9 cellular contexts compared by ENCODE assay signal in the genomic region with DNA sequence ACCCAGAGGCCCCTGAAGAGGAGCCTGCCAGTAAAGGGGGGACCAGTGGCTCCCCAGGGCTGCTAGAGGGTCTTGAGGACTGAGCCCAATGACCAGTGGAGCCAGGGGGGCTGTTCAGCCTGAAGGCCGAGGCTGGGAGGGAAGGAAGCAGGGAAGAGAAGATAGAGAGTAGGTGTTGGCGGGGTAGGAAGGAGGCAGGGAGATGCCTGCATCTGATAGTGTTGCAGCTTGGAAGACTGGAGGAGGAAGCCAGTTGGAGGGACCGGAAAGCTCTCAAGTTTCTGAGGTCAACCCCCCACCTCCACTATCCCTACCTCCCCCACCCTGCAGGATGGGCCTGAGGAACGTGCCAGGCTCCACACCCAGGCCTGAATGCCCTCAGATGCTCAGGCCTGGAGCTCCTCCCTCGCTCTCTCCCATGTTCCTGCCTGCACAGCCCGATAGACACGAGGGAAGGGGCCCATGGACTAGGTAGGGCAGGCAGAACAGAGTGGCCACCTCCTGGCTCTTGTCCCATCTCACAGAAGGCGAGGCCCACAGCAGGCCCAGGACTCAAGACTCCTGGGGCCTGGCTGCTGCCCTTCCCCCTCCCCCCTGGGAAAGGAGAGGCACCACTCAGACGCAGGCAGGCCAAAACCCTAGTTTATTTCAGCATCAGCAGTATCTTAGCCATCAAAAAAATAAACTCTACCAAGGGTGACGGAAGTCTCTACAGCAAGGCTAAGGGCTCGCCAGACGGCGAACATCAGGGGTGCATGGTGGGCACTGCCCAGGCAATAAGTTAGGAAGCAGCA. TPM values are rescaled to one million over a fixed set of nuclear protein-coding genes. Genes with fewer than 3 reads are reported as not detected.
A peak's percentile ranks its signal among the peaks of the same experiment; 100 is the strongest.
DNase-seq lines count a peak whose midpoint lies in the region; ATAC-seq and TF ChIP-seq lines count a peak whose summit lies in the region.
"Had no signal": no experiment of that assay in that cellular context is flagged by ENCODE, and none has a peak within 500 bp of the region (broad histone marks: within the 10 kb centered on the region; RNA-seq: fewer than 3 reads in every experiment).

No MANE protein-coding gene starts in this region.

- DNase-seq in H9 (no peak), ascending aorta (ENCODE audit: low spot score in 2 of 2) (no peak), mesendoderm (peak; percentile 50), medulla oblongata (ENCODE audit: extremely low spot score) (no peak)
- no peak for DNase-seq in stimulated activated CD4-positive, alpha-beta T cell treated with anti-CD3 and anti-CD28 coated beads, Interleukin-2, amount 100 ng/mL, for 48 hours
- no peak for DNase-seq in stimulated activated CD4-positive, alpha-beta T cell treated with anti-CD3 and anti-CD28 coated beads, Interleukin-4, amount 100 ng/mL, for 4 hours

- H3K79me1 ChIP-seq in H9 (ENCODE audit: insufficient read depth, low read depth, low read length, poor library complexity, severe bottlenecking): no peaks in the 10 kb centered on the region
- H3K79me1 ChIP-seq in mesendoderm (ENCODE audit: low read length): no peaks in the 10 kb centered on the region

- peaks cover 3% of the 10 kb centered on the region for H4K20me1 ChIP-seq in H9 (ENCODE audit: control insufficient read depth, insufficient read depth, insufficient read length)

- H2BK15ac ChIP-seq in H9 (ENCODE audit: low read depth, low read length): no peak overlapping the region
- H2BK15ac ChIP-seq in mesendoderm (replicated peaks; ENCODE audit: low read depth): no peak overlapping the region

- peaks cover 12% of the 10 kb centered on the region for H3K23me2 ChIP-seq in H9 (ENCODE audit: insufficient read length, low read depth, low read length, poor library complexity, severe bottlenecking)

- peaks cover 23% of the 10 kb centered on the region for H3K27me3 ChIP-seq in ACC112 (ENCODE audit: insufficient read depth, low read length)
- peaks cover 7% of the 10 kb centered on the region; the same call in 1 of the 2 replicates for H3K27me3 ChIP-seq in H9 (ENCODE audit: insufficient read depth, low read length)
- H3K27me3 ChIP-seq in ascending aorta: no peaks in the 10 kb centered on the region
- H3K27me3 ChIP-seq in mesendoderm (ENCODE audit: insufficient read depth, low read length, poor library complexity): peaks cover 5% of the 10 kb centered on the region

- TF ChIP-seq CTCF in H9 (conservative IDR thresholded peaks at IDR 0.05) (no peak), ascending aorta (IDR thresholded peaks at IDR 0.05) (no peak)

- peaks cover 11% of the 10 kb centered on the region for H3K27me3 Mint-ChIP-seq in H9 (ENCODE audit: low read depth)

- peak overlapping the region; percentile 42 to 68 for H3K4me3 Mint-ChIP-seq in H9

- H3K79me2 ChIP-seq in ACC112 (ENCODE audit: control insufficient read depth, insufficient read depth, low read length, unreplicated experiment) (no peaks in the 10 kb centered on the region), H9 (ENCODE audit: insufficient read depth, low read length) (no peaks in the 10 kb centered on the region), mesendoderm (ENCODE audit: control insufficient read depth, insufficient read depth, low read length) (no peaks in the 10 kb centered on the region)

- no peak overlapping the region for H2BK120ac ChIP-seq in H9 (ENCODE audit: low read depth, low read length, poor library complexity, severe bottlenecking)
- no peak overlapping the region for H2BK120ac ChIP-seq in mesendoderm (ENCODE audit: low read depth, low read length)

- no peak overlapping the region for H4K91ac ChIP-seq in H9 (ENCODE audit: insufficient read length, low read depth, low read length)

- H3K4me1 ChIP-seq in ACC112 (ENCODE audit: control insufficient read depth, insufficient read depth, low read length, unreplicated experiment) (peaks cover 24% of the 10 kb centered on the region), H9 (ENCODE audit: insufficient read depth, low read length) (no peaks in the 10 kb centered on the region), ascending aorta (peaks cover 25 to 37% of the 10 kb centered on the region in 2 donors), mesendoderm (ENCODE audit: control insufficient read depth, low read depth, low read length) (no peaks in the 10 kb centered on the region)

- no CpG with 5 or more reads among the region's 13 CpGs for WGBS in H9 (ENCODE audit: extremely low coverage, insufficient read length, low lambda C conversion rate)
- WGBS in mesendoderm (ENCODE audit: extremely low coverage, insufficient coverage, low lambda C conversion rate): no CpG with 5 or more reads among the region's 13 CpGs

- H3K36me3 ChIP-seq in ACC112 (ENCODE audit: insufficient read depth, low read length) (no peaks in the 10 kb centered on the region), ascending aorta (no peaks in the 10 kb centered on the region), mesendoderm (ENCODE audit: control insufficient read depth, insufficient read depth, low read length) (no peaks in the 10 kb centered on the region)
- H3K36me3 ChIP-seq: suprapubic skin had no signal

- H3K4me2 ChIP-seq in H9 (ENCODE audit: insufficient read depth, insufficient read length, low read length) (no peak overlapping the region), mesendoderm (ENCODE audit: low read length) (no peak overlapping the region)

- H2BK12ac ChIP-seq in H9 (ENCODE audit: insufficient read length, low read depth, low read length): no peak overlapping the region

- no peak overlapping the region for H3K4me3 ChIP-seq in ACC112 (ENCODE audit: low read depth, low read length)
- H3K4me3 ChIP-seq in ascending aorta: no peak overlapping the region
- H3K4me3 ChIP-seq in mesendoderm (ENCODE audit: low read length): no peak overlapping the region
- H3K4me3 ChIP-seq: suprapubic skin had no signal

- H3K4me1 Mint-ChIP-seq in H9: peaks cover 17 to 36% of the 10 kb centered on the region in 2 experiments

- H3K9me3 ChIP-seq in H9 (ENCODE audit: control insufficient read depth, low read depth, low read length) (no peaks in the 10 kb centered on the region), ascending aorta (no peaks in the 10 kb centered on the region)
- H3K9me3 ChIP-seq: suprapubic skin had no signal

- no peak overlapping the region for H3K56ac ChIP-seq in H9 (ENCODE audit: insufficient read length, low read depth, low read length)
- H3K56ac ChIP-seq in mesendoderm (ENCODE audit: low read length): no peak overlapping the region

- H3K18ac ChIP-seq in H9 (ENCODE audit: insufficient read length, low read depth, low read length) (no peak overlapping the region), mesendoderm (ENCODE audit: low read length) (no peak overlapping the region)

- no peak overlapping the region for H2AK5ac ChIP-seq in H9 (ENCODE audit: insufficient read length, low read length)
- no peak overlapping the region for H2AK5ac ChIP-seq in mesendoderm (ENCODE audit: low read length)

- no peak overlapping the region for H2AFZ ChIP-seq in ACC112 (ENCODE audit: low read length, unreplicated experiment)
- H2AFZ ChIP-seq in H9 (ENCODE audit: low read length): no peak overlapping the region

- ATAC-seq in HG03521 (IDR thresholded peaks at IDR 0.05; ENCODE audit: unreplicated experiment): no peak

- H3K23ac ChIP-seq in H9 (ENCODE audit: insufficient read length, low read depth, low read length) (no peak overlapping the region), mesendoderm (ENCODE audit: low read length) (no peak overlapping the region)

- H2BK5ac ChIP-seq in H9 (ENCODE audit: insufficient read length, low read length) (no peak overlapping the region), mesendoderm (ENCODE audit: low read length) (no peak overlapping the region)

- peak overlapping the region in 2 of 3 experiments; percentile 44 to 91; a peak in 4 of 7 replicates for H3K27ac Mint-ChIP-seq in H9

- no peak overlapping the region for H2BK20ac ChIP-seq in H9 (ENCODE audit: low read depth, low read length, poor library complexity, severe bottlenecking)

- H3T11ph ChIP-seq in H9 (ENCODE audit: low read length): no peak overlapping the region

- no peak overlapping the region for H3K14ac ChIP-seq in H9 (ENCODE audit: insufficient read depth, low read length)

- H3K9ac ChIP-seq in H9 (ENCODE audit: extremely low read depth, insufficient read length, low read length) (no peak overlapping the region), mesendoderm (ENCODE audit: low read length) (no peak overlapping the region)

- H3K27ac ChIP-seq in ACC112 (ENCODE audit: low read depth, low read length) (peak overlapping the region; percentile 21; the same call in 1 of the 2 replicates), H9 (ENCODE audit: insufficient read length, low read depth, low read length) (no peak overlapping the region), ascending aorta (peak overlapping the region; percentile 79 to 82), mesendoderm (ENCODE audit: low read depth, low read length) (no peak overlapping the region)

- peaks cover 4 to 5% of the 10 kb centered on the region in 2 experiments; a peak in 3 of 5 replicates for H3K9me3 Mint-ChIP-seq in H9

- no peak overlapping the region for H4K5ac ChIP-seq in H9 (ENCODE audit: insufficient read length, low read depth, low read length)
- H4K5ac ChIP-seq in mesendoderm (ENCODE audit: low read length): no peak overlapping the region

- peaks cover 10 to 15% (median 13%) of the 10 kb centered on the region in 3 experiments for H3K36me3 Mint-ChIP-seq in H9 (ENCODE audit: insufficient read depth in 1 of 3, low read depth in 3 of 3)

- H4K8ac ChIP-seq in H9 (replicated peaks; ENCODE audit: insufficient read length, low read depth, low read length) (no peak overlapping the region), mesendoderm (ENCODE audit: low read depth, low read length) (no peak overlapping the region)

- H3K4ac ChIP-seq in H9 (ENCODE audit: low read depth, low read length) (no peak overlapping the region), mesendoderm (ENCODE audit: low read depth, low read length) (no peak overlapping the region)

- intact Hi-C loops in ascending aorta (cut with DNase I): loop anchor here (5.0 kb wide), 1 partner anchor 108 kb away; a partner anchor contains a TSS

RNA-seq across cellular contexts. Expression of a gene that starts 3.4 kb away (rescaled TPM):
- 517 and 546 TPM in 2 replicates for total RNA-seq in H9 (2021)
- 144 TPM for total RNA-seq in ascending aorta
- polyA plus RNA-seq in mesendoderm (2013, experiment 1 of 2): 162 TPM
- 164 TPM for polyA plus RNA-seq in mesendoderm (2013, experiment 2 of 2)

RNA-seq across cellular contexts. Expression of a gene that starts 9.8 kb away (rescaled TPM):
- total RNA-seq in H9 (2021) (21.9 and 22.2 TPM in 2 replicates), ascending aorta (31.2 TPM)
- polyA plus RNA-seq in mesendoderm (2013, experiment 1 of 2): 9.6 TPM
- polyA plus RNA-seq in mesendoderm (2013, experiment 2 of 2): 9.5 TPM

RNA-seq across cellular contexts. Expression of a gene that starts 43.2 kb away (rescaled TPM):
- total RNA-seq in H9 (2021): 38.0 and 40.9 TPM in 2 replicates
- total RNA-seq in ascending aorta: 7.1 TPM
- 22.9 TPM for polyA plus RNA-seq in mesendoderm (2013, experiment 1 of 2)
- polyA plus RNA-seq in mesendoderm (2013, experiment 2 of 2): 21.8 TPM

RNA-seq across cellular contexts. Expression of a gene that starts 43.5 kb away (rescaled TPM):
- 43.2 and 45.5 TPM in 2 replicates for total RNA-seq in H9 (2021)
- 37.7 TPM for total RNA-seq in ascending aorta
- 27.1 TPM for polyA plus RNA-seq in mesendoderm (2013, experiment 1 of 2)
- polyA plus RNA-seq in mesendoderm (2013, experiment 2 of 2): 28.2 TPM

Comparison
In these comparisons a context has a peak if more than half of its experiments do, and no peak if none do; other contexts are left out.
1. H3K27ac ChIP-seq: peak in ACC112 (single experiment) and ascending aorta (2 of 2); none in H9 (single experiment) and mesendoderm (single experiment).